Comparison of ENCODE assay signal across 2 cellular contexts in the genomic region with DNA sequence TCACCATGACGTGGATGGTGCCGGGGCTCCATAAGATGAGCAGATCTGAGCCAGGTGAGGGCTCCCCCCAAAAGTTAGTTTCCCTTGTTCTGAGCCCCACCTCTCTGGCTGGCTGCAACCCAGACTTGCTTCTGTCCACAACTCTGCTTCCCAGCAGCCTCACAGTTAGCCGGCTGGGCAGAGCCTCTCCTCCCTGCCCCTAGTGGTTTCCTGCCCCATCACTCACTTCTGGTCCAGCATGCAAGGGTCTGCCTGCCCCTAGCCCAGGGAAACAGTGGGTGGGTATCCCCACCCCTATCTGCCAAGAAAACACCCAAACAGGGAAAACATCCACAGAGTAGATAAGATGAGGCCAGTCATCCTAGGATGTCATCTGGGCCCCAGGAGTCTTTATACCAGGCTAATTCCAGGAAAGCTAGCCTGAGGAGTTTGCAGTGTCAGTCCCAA.
TF ChIP-seq lines count a peak whose summit lies in the region.

No MANE protein-coding gene starts in this region.

TF ChIP-seq in SK-N-SH, 30 proteins besides CTCF, POLR2A, EP300 and RAD21 (continued from another document):
- TF ChIP-seq, protein P1, sequence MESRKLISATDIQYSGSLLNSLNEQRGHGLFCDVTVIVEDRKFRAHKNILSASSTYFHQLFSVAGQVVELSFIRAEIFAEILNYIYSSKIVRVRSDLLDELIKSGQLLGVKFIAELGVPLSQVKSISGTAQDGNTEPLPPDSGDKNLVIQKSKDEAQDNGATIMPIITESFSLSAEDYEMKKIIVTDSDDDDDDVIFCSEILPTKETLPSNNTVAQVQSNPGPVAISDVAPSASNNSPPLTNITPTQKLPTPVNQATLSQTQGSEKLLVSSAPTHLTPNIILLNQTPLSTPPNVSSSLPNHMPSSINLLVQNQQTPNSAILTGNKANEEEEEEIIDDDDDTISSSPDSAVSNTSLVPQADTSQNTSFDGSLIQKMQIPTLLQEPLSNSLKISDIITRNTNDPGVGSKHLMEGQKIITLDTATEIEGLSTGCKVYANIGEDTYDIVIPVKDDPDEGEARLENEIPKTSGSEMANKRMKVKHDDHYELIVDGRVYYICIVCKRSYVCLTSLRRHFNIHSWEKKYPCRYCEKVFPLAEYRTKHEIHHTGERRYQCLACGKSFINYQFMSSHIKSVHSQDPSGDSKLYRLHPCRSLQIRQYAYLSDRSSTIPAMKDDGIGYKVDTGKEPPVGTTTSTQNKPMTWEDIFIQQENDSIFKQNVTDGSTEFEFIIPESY (IDR thresholded peaks at IDR 0.05; ENCODE audit: borderline replicate concordance, low read depth) = no peak
- TF ChIP-seq NFIC (IDR thresholded peaks at IDR 0.05; ENCODE audit: borderline replicate concordance) = no peak
- no peak for TF ChIP-seq GABPA (IDR thresholded peaks at IDR 0.05; ENCODE audit: low read depth)
- no peak for TF ChIP-seq MEF2A (IDR thresholded peaks at IDR 0.05; ENCODE audit: borderline replicate concordance, low read depth)
- TF ChIP-seq TAF1 (IDR thresholded peaks at IDR 0.05; ENCODE audit: borderline replicate concordance, low read depth, low read length) = no peak
- no peak for TF ChIP-seq FOSL2 (IDR thresholded peaks at IDR 0.05; ENCODE audit: borderline replicate concordance, low read depth)
- TF ChIP-seq GATA2 (CRISPR knock-in tag; IDR thresholded peaks at IDR 0.05) = no peak
- TF ChIP-seq, protein P2, sequence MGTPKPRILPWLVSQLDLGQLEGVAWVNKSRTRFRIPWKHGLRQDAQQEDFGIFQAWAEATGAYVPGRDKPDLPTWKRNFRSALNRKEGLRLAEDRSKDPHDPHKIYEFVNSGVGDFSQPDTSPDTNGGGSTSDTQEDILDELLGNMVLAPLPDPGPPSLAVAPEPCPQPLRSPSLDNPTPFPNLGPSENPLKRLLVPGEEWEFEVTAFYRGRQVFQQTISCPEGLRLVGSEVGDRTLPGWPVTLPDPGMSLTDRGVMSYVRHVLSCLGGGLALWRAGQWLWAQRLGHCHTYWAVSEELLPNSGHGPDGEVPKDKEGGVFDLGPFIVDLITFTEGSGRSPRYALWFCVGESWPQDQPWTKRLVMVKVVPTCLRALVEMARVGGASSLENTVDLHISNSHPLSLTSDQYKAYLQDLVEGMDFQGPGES (IDR thresholded peaks at IDR 0.05; ENCODE audit: low read depth, low read length) = no peak
- no peak for TF ChIP-seq FOXM1 (IDR thresholded peaks at IDR 0.05; ENCODE audit: low read depth)
- no peak for TF ChIP-seq NRF1 (IDR thresholded peaks at IDR 0.05; ENCODE audit: low read depth, low read length)
- TF ChIP-seq, protein P3, sequence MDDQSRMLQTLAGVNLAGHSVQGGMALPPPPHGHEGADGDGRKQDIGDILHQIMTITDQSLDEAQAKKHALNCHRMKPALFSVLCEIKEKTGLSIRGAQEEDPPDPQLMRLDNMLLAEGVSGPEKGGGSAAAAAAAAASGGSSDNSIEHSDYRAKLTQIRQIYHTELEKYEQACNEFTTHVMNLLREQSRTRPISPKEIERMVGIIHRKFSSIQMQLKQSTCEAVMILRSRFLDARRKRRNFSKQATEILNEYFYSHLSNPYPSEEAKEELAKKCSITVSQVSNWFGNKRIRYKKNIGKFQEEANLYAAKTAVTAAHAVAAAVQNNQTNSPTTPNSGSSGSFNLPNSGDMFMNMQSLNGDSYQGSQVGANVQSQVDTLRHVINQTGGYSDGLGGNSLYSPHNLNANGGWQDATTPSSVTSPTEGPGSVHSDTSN (IDR thresholded peaks at IDR 0.05) = no peak
- no peak for TF ChIP-seq YY1 (IDR thresholded peaks at IDR 0.05; ENCODE audit: low read depth)

TF ChIP-seq in SK-N-SH treated with all-trans-retinoic acid at 6 μM for 48 hours, 23 proteins besides CTCF, POLR2A, EP300 and RAD21 (continued from another document):
- TF ChIP-seq, protein P4, sequence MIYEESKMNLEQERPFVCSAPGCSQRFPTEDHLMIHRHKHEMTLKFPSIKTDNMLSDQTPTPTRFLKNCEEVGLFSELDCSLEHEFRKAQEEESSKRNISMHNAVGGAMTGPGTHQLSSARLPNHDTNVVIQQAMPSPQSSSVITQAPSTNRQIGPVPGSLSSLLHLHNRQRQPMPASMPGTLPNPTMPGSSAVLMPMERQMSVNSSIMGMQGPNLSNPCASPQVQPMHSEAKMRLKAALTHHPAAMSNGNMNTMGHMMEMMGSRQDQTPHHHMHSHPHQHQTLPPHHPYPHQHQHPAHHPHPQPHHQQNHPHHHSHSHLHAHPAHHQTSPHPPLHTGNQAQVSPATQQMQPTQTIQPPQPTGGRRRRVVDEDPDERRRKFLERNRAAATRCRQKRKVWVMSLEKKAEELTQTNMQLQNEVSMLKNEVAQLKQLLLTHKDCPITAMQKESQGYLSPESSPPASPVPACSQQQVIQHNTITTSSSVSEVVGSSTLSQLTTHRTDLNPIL (CRISPR knock-in tag; IDR thresholded peaks at IDR 0.05; ENCODE audit: low read depth) = no peak
- TF ChIP-seq ARNTL (CRISPR knock-in tag; IDR thresholded peaks at IDR 0.05; ENCODE audit: borderline replicate concordance, low read depth) (no peak), OSR1 (CRISPR knock-in tag; IDR thresholded peaks at IDR 0.05) (no peak), ZFP30 (CRISPR knock-in tag; IDR thresholded peaks at IDR 0.05) (no peak)
TF ChIP-seq in SK-N-SH treated with all-trans-retinoic acid at 6 μM for 48 hours: peak in this region for 0.
